ENCODE assay signal across 12 cellular contexts in genomic region chr3:113534365-113534764, GRCh38. TPM values are rescaled to one million over a fixed set of nuclear protein-coding genes. Genes with fewer than 3 reads are reported as not detected.
DNase-seq lines count a peak whose midpoint lies in the region; ATAC-seq and TF ChIP-seq lines count a peak whose summit lies in the region.
"Had no signal": no experiment of that assay in that cellular context is flagged by ENCODE, and none has a peak within 500 bp of the region (broad histone marks: within the 10 kb centered on the region; RNA-seq: fewer than 3 reads in every experiment).

No MANE protein-coding gene starts in this region.

- H3K27ac ChIP-seq in spleen (peak overlapping the region in 4 of 8 donors; percentile 89 to 94 (median 92)), gastroesophageal sphincter (no peak overlapping the region)

- TF ChIP-seq POLR2A in spleen (IDR thresholded peaks at IDR 0.05) = no peak
- no peak for TF ChIP-seq POLR2A in gastroesophageal sphincter (IDR thresholded peaks at IDR 0.05)

- H3K4me3 ChIP-seq in spleen (peak overlapping the region in 6 of 8 donors; percentile 64 to 82 (median 72)), gastroesophageal sphincter (no peak overlapping the region)

- no peak for TF ChIP-seq EP300 in gastroesophageal sphincter (IDR thresholded peaks at IDR 0.05)

- DNase-seq in activated CD4-positive, alpha-beta T cell treated with anti-CD3 and anti-CD28 coated beads for 4 hours = peak; percentile 12 to 24
- DNase-seq in activated CD4-positive, alpha-beta T cell treated with anti-CD3 and anti-CD28 coated beads, Interleukin-2, amount 50 U/mL, for 4 hours = no peak
- DNase-seq in NAMALWA (ENCODE audit: low spot score) = peak; percentile 15
- DNase-seq in activated naive CD8-positive, alpha-beta T cell treated with anti-CD3 and anti-CD28 coated beads, Interleukin-2, amount 50 U/mL, for 24 hours = peak; percentile 14
- DNase-seq in spleen = no peak
- no peak for DNase-seq in DMS153 treated with DMSO at 0.1 percent for 48 hours (lab: John Stamatoyannopoulos, UW; ENCODE audit: unreplicated experiment)
- DNase-seq: cerebellar nuclear complex, NCI-H2107, Right ventricle myocardium superior had no signal

- intact Hi-C loops in spleen (cut with DNase I; ENCODE audit: low total_unique reads) = no loop called here

- peaks cover 0 to 73% (median 42%) of the 10 kb centered on the region in 6 donors for H3K4me1 ChIP-seq in spleen
- H3K4me1 ChIP-seq in gastroesophageal sphincter = peaks cover 2 to 18% (median 3%) of the 10 kb centered on the region in 3 donors

- no peaks in the 10 kb centered on the region for H3K9me3 Mint-ChIP-seq in activated naive CD8-positive, alpha-beta T cell treated with anti-CD3 and anti-CD28 coated beads, Interleukin-2, amount 50 U/mL, for 24 hours

- H3K4me3 Mint-ChIP-seq in activated naive CD8-positive, alpha-beta T cell treated with anti-CD3 and anti-CD28 coated beads, Interleukin-2, amount 50 U/mL, for 24 hours = peak overlapping the region; percentile 97

- peaks cover 20% of the 10 kb centered on the region for H3K36me3 Mint-ChIP-seq in activated naive CD8-positive, alpha-beta T cell treated with anti-CD3 and anti-CD28 coated beads, Interleukin-2, amount 50 U/mL, for 24 hours (ENCODE audit: low read depth)

- TF ChIP-seq CTCF in spleen (IDR thresholded peaks at IDR 0.05 in 8 of 11, conservative IDR thresholded peaks at IDR 0.05 in 3 of 11) (no peak), gastroesophageal sphincter (IDR thresholded peaks at IDR 0.05) (no peak)

- peak; percentile 22 for ATAC-seq in activated naive CD8-positive, alpha-beta T cell treated with anti-CD3 and anti-CD28 coated beads, Interleukin-2, amount 50 U/mL, for 24 hours
- ATAC-seq in gastroesophageal sphincter (no peak), HG03196 (IDR thresholded peaks at IDR 0.05; ENCODE audit: unreplicated experiment) (no peak)

- H3K36me3 ChIP-seq in spleen (peaks cover 0 to 7% (median 0%) of the 10 kb centered on the region in 6 donors), gastroesophageal sphincter (no peaks in the 10 kb centered on the region)

- H3K9me3 ChIP-seq in spleen = no peaks in the 10 kb centered on the region
- H3K9me3 ChIP-seq in gastroesophageal sphincter = no peaks in the 10 kb centered on the region

- H3K27me3 Mint-ChIP-seq in activated naive CD8-positive, alpha-beta T cell treated with anti-CD3 and anti-CD28 coated beads, Interleukin-2, amount 50 U/mL, for 24 hours = no peaks in the 10 kb centered on the region

- H3K27ac Mint-ChIP-seq in activated naive CD8-positive, alpha-beta T cell treated with anti-CD3 and anti-CD28 coated beads, Interleukin-2, amount 50 U/mL, for 24 hours = peak overlapping the region; percentile 94

- peaks cover 58% of the 10 kb centered on the region for H3K4me1 Mint-ChIP-seq in activated naive CD8-positive, alpha-beta T cell treated with anti-CD3 and anti-CD28 coated beads, Interleukin-2, amount 50 U/mL, for 24 hours

- peaks cover 0 to 20% (median 0%) of the 10 kb centered on the region in 7 donors for H3K27me3 ChIP-seq in spleen (replicated peaks in 1 of 7)
- H3K27me3 ChIP-seq in gastroesophageal sphincter = peaks cover 34% of the 10 kb centered on the region

- 70 to 86% (median 83%) methylated on average over 4 of the region's 4 CpGs for WGBS in spleen, 5 donors
- WGBS in gastroesophageal sphincter (ENCODE audit: low coverage in 1 of 2), 2 donors = 63 to 79% methylated on average over 4 of the region's 4 CpGs

RNA-seq across cellular contexts. Expression of gene SIDT1, which starts 2.0 kb away (rescaled TPM):
- total RNA-seq in spleen (10 to 100 TPM; 37.2 to 81.5 (median 47.4) TPM), gastroesophageal sphincter (under 1 TPM; 0.15 to 0.99 (median 0.86) TPM)
- polyA plus RNA-seq in spleen = 10 to 100 TPM; 12.4 to 13.4 (median 12.8) TPM
- total RNA-seq: lung microvascular endothelial cell had no signal

RNA-seq across cellular contexts. Expression of gene SPICE1, which starts 19.4 kb away (rescaled TPM):
- total RNA-seq in spleen (10 to 100 TPM; 15.7 to 26.3 (median 17.7) TPM), gastroesophageal sphincter (10 to 100 TPM; 11.4 to 26.5 (median 19.9) TPM)
- polyA plus RNA-seq in spleen = 1 to 10 TPM; 1.4 to 2.1 (median 1.7) TPM

Comparison
In these comparisons a context has a peak if more than half of its experiments do, and no peak if none do; other contexts are left out.
1. DNase-seq: peak in activated CD4-positive, alpha-beta T cell treated with anti-CD3 and anti-CD28 coated beads for 4 hours (2 of 2), NAMALWA (single experiment) and activated naive CD8-positive, alpha-beta T cell treated with anti-CD3 and anti-CD28 coated beads, Interleukin-2, amount 50 U/mL, for 24 hours (single experiment); none in activated CD4-positive, alpha-beta T cell treated with anti-CD3 and anti-CD28 coated beads, Interleukin-2, amount 50 U/mL, for 4 hours (0 of 2), spleen (single experiment) and DMS153 treated with DMSO at 0.1 percent for 48 hours (single experiment).
2. H3K4me3 ChIP-seq: peak in spleen (6 of 8); none in gastroesophageal sphincter (0 of 2).
3. RNA of gene SIDT1, which starts 2.0 kb away (total RNA-seq): 37.2 to 81.5 TPM in spleen; 0.15 to 0.99 TPM in gastroesophageal sphincter; every median in the first group is over 10 times any median in the second.